Comparison of ENCODE assay signal across 8 cellular contexts in genomic region chr14:56004807-56005579, GRCh38.
A peak's percentile ranks its signal among the peaks of the same experiment; 100 is the strongest.
DNase-seq lines count a peak whose midpoint lies in the region; ATAC-seq and TF ChIP-seq lines count a peak whose summit lies in the region.

No MANE protein-coding gene starts in this region.

- H3K27me3 ChIP-seq in skeletal muscle satellite cell (ENCODE audit: control insufficient read depth, insufficient read depth, low read length), result no peaks in the 10 kb centered on the region
- H3K27me3 ChIP-seq in A673 (replicated peaks; ENCODE audit: insufficient read depth, low read depth, low read length, poor library complexity), result no peaks in the 10 kb centered on the region

- no peak overlapping the region for H3K27ac ChIP-seq in A673 (ENCODE audit: low read depth, low read length, poor library complexity, severe bottlenecking)

- BruUV-seq in A673 (replicated peaks; lab: Mats Ljungman, UMichigan), result no TSS peak

- peak overlapping the region; percentile 73 for H3K9ac ChIP-seq in skeletal muscle satellite cell (ENCODE audit: low read depth, low read length)

- ATAC-seq in GM21390 (IDR thresholded peaks at IDR 0.05; ENCODE audit: unreplicated experiment), result peak; percentile 86
- ATAC-seq in left cardiac atrium, result peak; percentile 84 to 92

- TF ChIP-seq CTCF in A673 (conservative IDR thresholded peaks at IDR 0.05; ENCODE audit: low read depth, low read length), result no peak

- peak overlapping the region; percentile 54 for H3K4me3 ChIP-seq in skeletal muscle satellite cell (ENCODE audit: low read length)
- H3K4me3 ChIP-seq in A673 (ENCODE audit: low read depth, low read length, poor library complexity, severe bottlenecking), result no peak overlapping the region

- DNase-seq in DMS79 treated with DMSO at 0.1 percent for 48 hours (lab: John Stamatoyannopoulos, UW), result peak; percentile 29
- peak; percentile 58 for DNase-seq in HT1080 (ENCODE audit: low read depth)
- DNase-seq in activated T-cell treated with anti-CD3 and anti-CD28 coated beads, Interleukin-2, amount 50 U/mL, for 48 hours, result peak; percentile 27 to 36
- DNase-seq in left cardiac atrium, result peak; percentile 39
- no peak for DNase-seq in A673 (ENCODE audit: low spot score)
- DNase-seq in NCI-H345 (lab: John Stamatoyannopoulos, UW), result no peak

- POLR2A ChIA-PET in A673 (lab: Charles Lee; ENCODE audit: low non-redundant PET), result no interaction called here

- H3K9me3 ChIP-seq in skeletal muscle satellite cell (replicated peaks; ENCODE audit: low read length) (no peaks in the 10 kb centered on the region), A673 (ENCODE audit: low read depth, low read length, poor library complexity, severe bottlenecking) (no peaks in the 10 kb centered on the region)

- CTCF ChIA-PET in A673 (lab: Charles Lee), result no interaction called here

- no peaks in the 10 kb centered on the region for H3K36me3 ChIP-seq in skeletal muscle satellite cell (ENCODE audit: insufficient read depth, low read length)
- H3K36me3 ChIP-seq in A673 (ENCODE audit: insufficient read depth, low read length, poor library complexity, severe bottlenecking), result no peaks in the 10 kb centered on the region

- H3K4me2 ChIP-seq in skeletal muscle satellite cell (ENCODE audit: low read length), result peak overlapping the region; percentile 64

- intact Hi-C loops in left cardiac atrium (cut with DNase I), result no loop called here
- intact Hi-C loops in A673 (cut with micrococcal nuclease; ENCODE audit: unreplicated experiment), result no loop called here

- H3K4me1 ChIP-seq in skeletal muscle satellite cell (ENCODE audit: control insufficient read depth, insufficient read depth, low read length) (peaks cover 7% of the 10 kb centered on the region), A673 (ENCODE audit: insufficient read depth, low read length, poor library complexity, severe bottlenecking) (no peaks in the 10 kb centered on the region)

Comparison
In these comparisons a context has a peak if more than half of its experiments do, and no peak if none do; other contexts are left out.
1. DNase-seq: peak in DMS79 treated with DMSO at 0.1 percent for 48 hours (single experiment), HT1080 (single experiment), activated T-cell treated with anti-CD3 and anti-CD28 coated beads, Interleukin-2, amount 50 U/mL, for 48 hours (2 of 2) and left cardiac atrium (single experiment); none in A673 (single experiment) and NCI-H345 (single experiment).